In the genomic region with DNA sequence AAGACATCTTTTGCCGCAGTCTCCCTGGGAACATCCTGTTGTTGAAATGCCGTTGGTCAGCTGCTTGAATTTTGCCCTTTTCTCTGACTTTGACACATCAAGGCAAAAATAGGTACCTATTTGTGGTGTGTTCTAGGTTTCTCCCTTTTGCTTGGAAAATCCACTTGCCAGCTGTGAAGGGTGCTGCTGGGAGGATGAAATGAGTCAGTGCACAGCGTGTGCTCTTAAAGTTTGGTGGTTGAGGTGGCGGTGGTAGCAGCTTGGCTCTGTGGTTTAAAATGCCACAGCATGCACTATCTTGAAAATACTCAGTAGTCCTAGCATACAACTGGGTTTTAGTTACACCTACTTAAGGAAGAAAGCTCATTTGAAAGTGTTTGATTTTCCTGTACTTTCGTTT, we compare ENCODE assay signal across 8 cellular contexts.
DNase-seq lines count a peak whose midpoint lies in the region; ATAC-seq and TF ChIP-seq lines count a peak whose summit lies in the region.

No MANE protein-coding gene starts in this region.

- H3K27ac Mint-ChIP-seq in activated naive CD4-positive, alpha-beta T cell treated with anti-CD3 and anti-CD28 coated beads for 36 hours = peak overlapping the region; percentile 59
- peak overlapping the region in 3 of 7 donors; percentile 13 to 76 (median 62) for H3K27ac Mint-ChIP-seq in CD14-positive monocyte

- no peaks in the 10 kb centered on the region for H3K27me3 Mint-ChIP-seq in activated naive CD4-positive, alpha-beta T cell treated with anti-CD3 and anti-CD28 coated beads for 36 hours (ENCODE audit: low read depth)
- peaks cover 0 to 3% (median 2%) of the 10 kb centered on the region in 3 donors for H3K27me3 Mint-ChIP-seq in CD14-positive monocyte (ENCODE audit: low read depth in 3 of 3)

- TF ChIP-seq CTCF in CD14-positive monocyte (IDR thresholded peaks at IDR 0.05) = no peak

- ATAC-seq in GM18870 (IDR thresholded peaks at IDR 0.05; ENCODE audit: unreplicated experiment) (peak; percentile 41), GM21576 (IDR thresholded peaks at IDR 0.05; ENCODE audit: unreplicated experiment) (no peak)

- peaks cover 4% of the 10 kb centered on the region for H3K9me3 Mint-ChIP-seq in activated naive CD4-positive, alpha-beta T cell treated with anti-CD3 and anti-CD28 coated beads for 36 hours
- H3K9me3 Mint-ChIP-seq in CD14-positive monocyte = no peaks in the 10 kb centered on the region

- intact Hi-C loops in activated naive CD4-positive, alpha-beta T cell treated with anti-CD3 and anti-CD28 coated beads for 36 hours (cut with micrococcal nuclease) = loop anchor here (1.0 to 10.0 kb wide), 9 partner anchors 19 to 369 kb away; a partner anchor contains a TSS
- intact Hi-C loops in CD14-positive monocyte (cut with micrococcal nuclease) = no loop called here

- H3K36me3 Mint-ChIP-seq in activated naive CD4-positive, alpha-beta T cell treated with anti-CD3 and anti-CD28 coated beads for 36 hours (ENCODE audit: low read depth) = peaks cover 9% of the 10 kb centered on the region
- H3K36me3 Mint-ChIP-seq in CD14-positive monocyte = peaks cover 70 to 73% of the 10 kb centered on the region in 2 donors

- H3K4me3 Mint-ChIP-seq in activated naive CD4-positive, alpha-beta T cell treated with anti-CD3 and anti-CD28 coated beads for 36 hours = no peak overlapping the region
- H3K4me3 Mint-ChIP-seq in CD14-positive monocyte = no peak overlapping the region

- peak; percentile 85 for DNase-seq in OCI-M1 (lab: John Stamatoyannopoulos, UW)
- peak; percentile 89 for DNase-seq in activated naive CD4-positive, alpha-beta T cell treated with anti-CD3 and anti-CD28 coated beads for 36 hours
- peak; percentile 27 for DNase-seq in hepatic stellate cell (ENCODE audit: low spot score)
- peak; percentile 34 to 50 for DNase-seq in stimulated activated CD4-positive, alpha-beta T cell treated with anti-CD3 and anti-CD28 coated beads, Interleukin-4, amount 100 ng/mL, for 48 hours (ENCODE audit: low read depth in 2 of 2)
- no peak for DNase-seq in NOMO-1 treated with dmso at 0.1 percent for 144 hours (lab: John Stamatoyannopoulos, UW; ENCODE audit: unreplicated experiment)
- DNase-seq in CD14-positive monocyte (ENCODE audit: low spot score) = no peak

- CTCF ChIA-PET in activated naive CD4-positive, alpha-beta T cell treated with anti-CD3 and anti-CD28 coated beads for 36 hours (lab: Charles Lee) = interaction anchor here (0.8 to 1.8 kb wide), 5 partner anchors 14 to 183 kb away, joined by 3 to 7 read pairs (median 4); no protein-coding TSS in a partner anchor

- H3K4me1 Mint-ChIP-seq in activated naive CD4-positive, alpha-beta T cell treated with anti-CD3 and anti-CD28 coated beads for 36 hours (ENCODE audit: low read depth) = peaks cover 74% of the 10 kb centered on the region
- peaks cover 31% of the 10 kb centered on the region for H3K4me1 Mint-ChIP-seq in CD14-positive monocyte

Comparison
In these comparisons a context has a peak if more than half of its experiments do, and no peak if none do; other contexts are left out.
1. DNase-seq: peak in OCI-M1 (single experiment), activated naive CD4-positive, alpha-beta T cell treated with anti-CD3 and anti-CD28 coated beads for 36 hours (single experiment), hepatic stellate cell (single experiment) and stimulated activated CD4-positive, alpha-beta T cell treated with anti-CD3 and anti-CD28 coated beads, Interleukin-4, amount 100 ng/mL, for 48 hours (2 of 2); none in NOMO-1 treated with dmso at 0.1 percent for 144 hours (single experiment) and CD14-positive monocyte (single experiment).